In genomic region chr15:41870689-41871081, GRCh38 we compare ENCODE assay signal across 8 cellular contexts. TPM values are rescaled to one million over a fixed set of nuclear protein-coding genes. Genes with fewer than 3 reads are reported as not detected.
A peak's percentile ranks its signal among the peaks of the same experiment; 100 is the strongest.
DNase-seq lines count a peak whose midpoint lies in the region; ATAC-seq and TF ChIP-seq lines count a peak whose summit lies in the region.

No MANE protein-coding gene starts in this region.

- no peaks in the 10 kb centered on the region for H3K27me3 Mint-ChIP-seq in activated T-cell treated with anti-CD3 and anti-CD28 coated beads, Interleukin-2, amount 50 U/mL, for 72 hours (ENCODE audit: low read depth)

- CTCF ChIA-PET in RWPE1 (lab: Yijun Ruan, JAX) = no interaction called here

- H3K4me1 ChIP-seq in suprapubic skin = peaks cover 14% of the 10 kb centered on the region

- peak overlapping the region; percentile 62 to 68 for H3K4me3 Mint-ChIP-seq in activated T-cell treated with anti-CD3 and anti-CD28 coated beads, Interleukin-2, amount 50 U/mL, for 72 hours

- DNase-seq in RWPE1 (ENCODE audit: low spot score) (peak; percentile 79), iris pigment epithelial cell (ENCODE audit: low read depth) (peak; percentile 73), GM19238 (ENCODE audit: insufficient read length, low spot score) (no peak), NCI-H524 (lab: John Stamatoyannopoulos, UW) (no peak), suprapubic skin (ENCODE audit: low spot score in 2 of 2) (no peak)
- peak; percentile 73 for DNase-seq in activated T-cell treated with anti-CD3 and anti-CD28 coated beads, Interleukin-2, amount 50 U/mL, for 72 hours
- peak; percentile 27 to 44 for DNase-seq in stimulated activated CD8-positive, alpha-beta memory T cell treated with anti-CD3 and anti-CD28 coated beads, Interleukin-2, amount 100 ng/mL, for 48 hours (ENCODE audit: low read depth in 2 of 2)

- no peaks in the 10 kb centered on the region for H3K9me3 Mint-ChIP-seq in activated T-cell treated with anti-CD3 and anti-CD28 coated beads, Interleukin-2, amount 50 U/mL, for 72 hours

- H3K27ac Mint-ChIP-seq in activated T-cell treated with anti-CD3 and anti-CD28 coated beads, Interleukin-2, amount 50 U/mL, for 72 hours = peak overlapping the region; percentile 56

- no peaks in the 10 kb centered on the region for H3K36me3 ChIP-seq in suprapubic skin

- ATAC-seq in activated T-cell treated with anti-CD3 and anti-CD28 coated beads, Interleukin-2, amount 50 U/mL, for 72 hours (replicated peaks in 1 of 2) = peak; percentile 98 to 99
- ATAC-seq in GM19328 (IDR thresholded peaks at IDR 0.05; ENCODE audit: unreplicated experiment) = no peak

- no peaks in the 10 kb centered on the region for H3K36me3 Mint-ChIP-seq in activated T-cell treated with anti-CD3 and anti-CD28 coated beads, Interleukin-2, amount 50 U/mL, for 72 hours (ENCODE audit: insufficient read depth in 2 of 2)

- peaks cover 11% of the 10 kb centered on the region for H3K4me1 Mint-ChIP-seq in activated T-cell treated with anti-CD3 and anti-CD28 coated beads, Interleukin-2, amount 50 U/mL, for 72 hours (ENCODE audit: low read depth)

- no peaks in the 10 kb centered on the region for H3K27me3 ChIP-seq in suprapubic skin

- no peak for TF ChIP-seq POLR2A in suprapubic skin (IDR thresholded peaks at IDR 0.05)

- 84% methylated on average over 7 of the region's 9 CpGs for WGBS in suprapubic skin

- no peak overlapping the region for H3K4me3 ChIP-seq in suprapubic skin

- H3K9me3 ChIP-seq in suprapubic skin = no peaks in the 10 kb centered on the region

- POLR2A ChIA-PET in RWPE1 (lab: Yijun Ruan, JAX; ENCODE audit: low non-redundant PET) = interaction anchor here (1.2 kb wide), 1 partner anchor 24 kb away, joined by 4 read pairs; no protein-coding TSS in a partner anchor

- no peak for TF ChIP-seq EP300 in suprapubic skin (IDR thresholded peaks at IDR 0.05)

- TF ChIP-seq CTCF in RWPE1 (conservative IDR thresholded peaks at IDR 0.05; ENCODE audit: low read depth) (no peak), suprapubic skin (IDR thresholded peaks at IDR 0.05) (no peak)

- peak overlapping the region; percentile 9; the same call in 1 of the 2 replicates for H3K27ac ChIP-seq in RWPE1
- no peak overlapping the region for H3K27ac ChIP-seq in suprapubic skin

RNA-seq across cellular contexts. Expression of gene SPTBN5, which starts 23.2 kb away (rescaled TPM):
- total RNA-seq in activated T-cell treated with anti-CD3 and anti-CD28 coated beads, Interleukin-2, amount 50 U/mL, for 72 hours = 1 to 10 TPM in 1 of 2 donors, under 1 TPM in 1; 0.41 to 1.7 TPM
- total RNA-seq in suprapubic skin = 1 to 10 TPM; 1.3 to 3.4 (median 2.8) TPM

RNA-seq across cellular contexts. Expression of gene PLA2G4B, which starts 32.0 kb away (rescaled TPM):
- total RNA-seq in activated T-cell treated with anti-CD3 and anti-CD28 coated beads, Interleukin-2, amount 50 U/mL, for 72 hours = 1 to 10 TPM; 4.4 to 9.1 TPM
- 100 to 1,000 TPM in 1 of 4 donors, 10 to 100 TPM in 3; 59.7 to 195 (median 73.7) TPM for total RNA-seq in suprapubic skin

RNA-seq across cellular contexts. Expression of gene JMJD7, which starts 42.8 kb away (rescaled TPM):
- total RNA-seq in activated T-cell treated with anti-CD3 and anti-CD28 coated beads, Interleukin-2, amount 50 U/mL, for 72 hours = 10 to 100 TPM; 15.2 to 16.0 TPM
- 10 to 100 TPM; 45.4 to 88.3 (median 60.9) TPM for total RNA-seq in suprapubic skin

Comparison
In these comparisons a context has a peak if more than half of its experiments do, and no peak if none do; other contexts are left out.
1. DNase-seq: peak in RWPE1 (single experiment), activated T-cell treated with anti-CD3 and anti-CD28 coated beads, Interleukin-2, amount 50 U/mL, for 72 hours (2 of 2), iris pigment epithelial cell (single experiment) and stimulated activated CD8-positive, alpha-beta memory T cell treated with anti-CD3 and anti-CD28 coated beads, Interleukin-2, amount 100 ng/mL, for 48 hours (2 of 2); none in GM19238 (single experiment), NCI-H524 (0 of 2) and suprapubic skin (0 of 2).
2. RNA of gene PLA2G4B, which starts 32.0 kb away (total RNA-seq): 59.7 to 195 TPM in suprapubic skin; 4.4 to 9.1 TPM in activated T-cell treated with anti-CD3 and anti-CD28 coated beads, Interleukin-2, amount 50 U/mL, for 72 hours; every median in the first group is over 4 times any median in the second.